14 cellular contexts compared by ENCODE assay signal in genomic region chr11:76267563-76267962, GRCh38.
DNase-seq lines count a peak whose midpoint lies in the region; ATAC-seq and TF ChIP-seq lines count a peak whose summit lies in the region.
"Had no signal": no experiment of that assay in that cellular context is flagged by ENCODE, and none has a peak within 500 bp of the region (broad histone marks: within the 10 kb centered on the region; RNA-seq: fewer than 3 reads in every experiment).

No MANE protein-coding gene starts in this region.

- H3K4me3 ChIP-seq in gastroesophageal sphincter, result no peak overlapping the region
- no peak overlapping the region for H3K4me3 ChIP-seq in smooth muscle cell
- H3K4me3 ChIP-seq: SJSA1 had no signal

- peak overlapping the region in 3 of 4 donors; percentile 75 to 82 (median 77) for H3K27ac ChIP-seq in gastroesophageal sphincter
- peak overlapping the region; percentile 96 for H3K27ac ChIP-seq in smooth muscle cell (ENCODE audit: low read depth)
- H3K27ac ChIP-seq: SJSA1 had no signal

- H3F3A ChIP-seq in smooth muscle cell (ENCODE audit: low read depth), result peaks cover 18% of the 10 kb centered on the region

- H3K79me2 ChIP-seq in smooth muscle cell (ENCODE audit: low read depth), result no peaks in the 10 kb centered on the region

- no peak for TF ChIP-seq CTCF in gastroesophageal sphincter (IDR thresholded peaks at IDR 0.05)
- no peak for TF ChIP-seq CTCF in smooth muscle cell (IDR thresholded peaks at IDR 0.05; ENCODE audit: borderline replicate concordance, insufficient read depth, poor library complexity, severe bottlenecking)

- H4K20me1 ChIP-seq in smooth muscle cell (ENCODE audit: low read depth), result no peaks in the 10 kb centered on the region

- H3K36me3 ChIP-seq in gastroesophageal sphincter (no peaks in the 10 kb centered on the region), smooth muscle cell (ENCODE audit: low read depth) (no peaks in the 10 kb centered on the region)
- H3K36me3 ChIP-seq: SJSA1 had no signal

- TF ChIP-seq POLR2A in gastroesophageal sphincter (IDR thresholded peaks at IDR 0.05), result no peak

- TF ChIP-seq EP300 in gastroesophageal sphincter (IDR thresholded peaks at IDR 0.05), result no peak

- peak overlapping the region; percentile 55 for H3K4me2 ChIP-seq in smooth muscle cell

- H3K27me3 ChIP-seq in gastroesophageal sphincter (no peaks in the 10 kb centered on the region), smooth muscle cell (ENCODE audit: low read depth) (no peaks in the 10 kb centered on the region)
- H3K27me3 ChIP-seq: SJSA1 had no signal

- 51 to 75% methylated on average over 6 of the region's 6 CpGs for WGBS in gastroesophageal sphincter (ENCODE audit: low coverage in 1 of 2), 2 donors
- WGBS in smooth muscle cell (ENCODE audit: low lambda C conversion rate), result 85% methylated on average over 6 of the region's 6 CpGs

- no peak overlapping the region for H2AFZ ChIP-seq in smooth muscle cell (ENCODE audit: low read depth)

- peak; percentile 48 for DNase-seq in GM03348 (ENCODE audit: low spot score)
- DNase-seq in dedifferentiated amniotic fluid mesenchymal stem cell (ENCODE audit: extremely low spot score), result peak; percentile 28
- DNase-seq in smooth muscle cell (lab: John Stamatoyannopoulos, UW; ENCODE audit: unreplicated experiment), result no peak
- no peak for DNase-seq in NCI-H2171 treated with DMSO at 0.1 percent for 48 hours (lab: John Stamatoyannopoulos, UW)
- DNase-seq in pons (ENCODE audit: low spot score), result no peak
- DNase-seq: GF-D8, NCI-H1417 treated with DMSO at 0.1 percent for 48 hours, NCI-H2029, NCI-H524 treated with DMSO at 0.1 percent for 48 hours, OCI-M1 had no signal

- peaks cover 0 to 49% (median 26%) of the 10 kb centered on the region in 3 donors for H3K4me1 ChIP-seq in gastroesophageal sphincter
- peaks cover 4% of the 10 kb centered on the region for H3K4me1 ChIP-seq in smooth muscle cell (ENCODE audit: low read depth)
- H3K4me1 ChIP-seq: SJSA1 had no signal

- H3K9ac ChIP-seq in smooth muscle cell (ENCODE audit: low read depth), result peak overlapping the region; percentile 95

- H3K9me3 ChIP-seq in gastroesophageal sphincter (no peaks in the 10 kb centered on the region), smooth muscle cell (replicated peaks; ENCODE audit: low read depth) (no peaks in the 10 kb centered on the region)
- H3K9me3 ChIP-seq: SJSA1 had no signal

- no peak for ATAC-seq in gastroesophageal sphincter
- no peak for ATAC-seq in HG02973 (IDR thresholded peaks at IDR 0.05; ENCODE audit: unreplicated experiment)
- ATAC-seq in GM19395 (IDR thresholded peaks at IDR 0.05; ENCODE audit: unreplicated experiment), result no peak

Comparison
In these comparisons a context has a peak if more than half of its experiments do, and no peak if none do; other contexts are left out.
1. DNase-seq: peak in GM03348 (single experiment) and dedifferentiated amniotic fluid mesenchymal stem cell (single experiment); none in smooth muscle cell (single experiment), NCI-H2171 treated with DMSO at 0.1 percent for 48 hours (single experiment) and pons (single experiment).